Comparison of ENCODE assay signal across 8 cellular contexts in the genomic region with DNA sequence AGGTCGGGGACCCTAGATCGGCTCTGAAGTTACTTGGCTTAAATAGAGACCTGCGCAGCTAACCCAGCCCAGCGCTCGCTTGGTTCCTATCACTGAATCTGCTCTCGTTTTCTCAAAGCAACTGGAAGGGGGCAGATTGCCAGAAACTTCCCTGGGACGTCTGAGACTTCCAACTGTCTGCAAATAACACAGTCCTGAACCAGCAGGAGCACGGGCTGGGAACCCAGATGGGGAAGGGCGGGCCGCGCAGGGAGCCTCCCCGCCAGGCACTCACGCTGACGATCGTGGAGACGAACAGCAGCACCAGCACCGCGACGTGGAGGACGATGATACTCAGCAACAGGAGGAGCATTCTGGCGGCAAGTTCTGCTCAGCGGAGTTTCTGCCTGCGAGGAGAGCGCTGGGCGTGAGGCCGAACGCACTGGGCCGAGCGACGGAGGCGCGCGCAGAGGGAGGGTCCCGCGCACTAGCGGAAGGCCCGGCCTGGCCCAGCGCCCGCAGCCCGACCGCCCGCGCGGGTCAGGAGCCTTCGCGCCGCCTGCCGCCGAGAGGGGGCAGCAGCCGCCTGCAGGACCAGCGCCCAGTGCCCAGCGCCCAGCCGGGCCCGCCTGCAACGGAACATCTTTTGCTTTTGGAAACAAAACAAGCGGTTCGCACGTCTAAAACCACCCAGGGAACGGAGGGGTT. TPM values are rescaled to one million over a fixed set of nuclear protein-coding genes. Genes with fewer than 3 reads are reported as not detected.
DNase-seq lines count a peak whose midpoint lies in the region; ATAC-seq and TF ChIP-seq lines count a peak whose summit lies in the region.

No MANE protein-coding gene starts in this region.

- H3K27ac Mint-ChIP-seq in activated naive CD4-positive, alpha-beta T cell treated with anti-CD3 and anti-CD28 coated beads, Interleukin-2, amount 50 U/mL, for 24 hours: no peak overlapping the region
- peak overlapping the region; percentile 37 for H3K27ac Mint-ChIP-seq in neural progenitor cell

- no peak for TF ChIP-seq POLR2A in testis (IDR thresholded peaks at IDR 0.05)

- H3K4me3 Mint-ChIP-seq in activated naive CD4-positive, alpha-beta T cell treated with anti-CD3 and anti-CD28 coated beads, Interleukin-2, amount 50 U/mL, for 24 hours: peak overlapping the region; percentile 83
- H3K4me3 Mint-ChIP-seq in neural progenitor cell: peak overlapping the region; percentile 92

- H3K9ac ChIP-seq in neural progenitor cell: no peak overlapping the region

- DNase-seq in ELR (ENCODE audit: low read depth): peak; percentile 86
- peak; percentile 87 for DNase-seq in RKO (ENCODE audit: low spot score)
- DNase-seq in germinal center (ENCODE audit: low spot score): peak; percentile 53
- peak; percentile 91 for DNase-seq in neural progenitor cell (ENCODE audit: low spot score)
- peak; percentile 88 for DNase-seq in testis

- H3K4me1 Mint-ChIP-seq in activated naive CD4-positive, alpha-beta T cell treated with anti-CD3 and anti-CD28 coated beads, Interleukin-2, amount 50 U/mL, for 24 hours: peaks cover 24% of the 10 kb centered on the region
- H3K4me1 Mint-ChIP-seq in neural progenitor cell: peaks cover 29% of the 10 kb centered on the region

- intact Hi-C loops in testis (cut with DNase I; ENCODE audit: low total_unique reads): no loop called here

- ATAC-seq in HG03108 (IDR thresholded peaks at IDR 0.05; ENCODE audit: unreplicated experiment) (peak; percentile 67), GM21786 (IDR thresholded peaks at IDR 0.05; ENCODE audit: unreplicated experiment) (no peak)

- 0 to 1% methylated on average over 7 to 43 of the region's 59 CpGs for WGBS in testis, 2 donors

- no peaks in the 10 kb centered on the region for H3K36me3 ChIP-seq in neural progenitor cell
- no peaks in the 10 kb centered on the region for H3K36me3 ChIP-seq in testis (ENCODE audit: low read depth, missing control alignments)

- peak overlapping the region; percentile 98 for H2AFZ ChIP-seq in neural progenitor cell (replicated peaks)

- H3F3A ChIP-seq in neural progenitor cell (ENCODE audit: low read depth): peaks cover 30% of the 10 kb centered on the region

- H3K4me2 ChIP-seq in neural progenitor cell: peak overlapping the region; percentile 80

- peaks cover 87% of the 10 kb centered on the region for H3K27me3 ChIP-seq in neural progenitor cell
- H3K27me3 ChIP-seq in testis: no peaks in the 10 kb centered on the region

- H3K27me3 Mint-ChIP-seq in activated naive CD4-positive, alpha-beta T cell treated with anti-CD3 and anti-CD28 coated beads, Interleukin-2, amount 50 U/mL, for 24 hours: peaks cover 43% of the 10 kb centered on the region
- H3K27me3 Mint-ChIP-seq in neural progenitor cell (ENCODE audit: insufficient read depth, low read depth): peaks cover 34% of the 10 kb centered on the region

- no peak overlapping the region for H3K27ac ChIP-seq in neural progenitor cell
- peak overlapping the region; percentile 88 to 93 for H3K27ac ChIP-seq in testis

- H3K4me3 ChIP-seq in neural progenitor cell (peak overlapping the region; percentile 57), testis (peak overlapping the region; percentile 70 to 80)

- H3K4me1 ChIP-seq in neural progenitor cell: peaks cover 8% of the 10 kb centered on the region
- peaks cover 34% of the 10 kb centered on the region for H3K4me1 ChIP-seq in testis

- H3K9me3 ChIP-seq in neural progenitor cell (ENCODE audit: low read depth) (no peaks in the 10 kb centered on the region), testis (no peaks in the 10 kb centered on the region)

- TF ChIP-seq CTCF in neural progenitor cell (IDR thresholded peaks at IDR 0.05) (peak; percentile 75), testis (IDR thresholded peaks at IDR 0.05) (peak; percentile 80 to 92 (median 91))

- no peaks in the 10 kb centered on the region for H3K9me3 Mint-ChIP-seq in activated naive CD4-positive, alpha-beta T cell treated with anti-CD3 and anti-CD28 coated beads, Interleukin-2, amount 50 U/mL, for 24 hours
- peaks cover 2% of the 10 kb centered on the region for H3K9me3 Mint-ChIP-seq in neural progenitor cell

- no peaks in the 10 kb centered on the region for H3K79me2 ChIP-seq in neural progenitor cell (ENCODE audit: low read depth)

- H3K36me3 Mint-ChIP-seq in activated naive CD4-positive, alpha-beta T cell treated with anti-CD3 and anti-CD28 coated beads, Interleukin-2, amount 50 U/mL, for 24 hours: no peaks in the 10 kb centered on the region
- peaks cover 4% of the 10 kb centered on the region for H3K36me3 Mint-ChIP-seq in neural progenitor cell

- peaks cover 3% of the 10 kb centered on the region for H4K20me1 ChIP-seq in neural progenitor cell (ENCODE audit: low read depth)

RNA-seq across cellular contexts. Expression of a gene that starts 4.6 kb away (rescaled TPM):
- 4.3 and 6.5 TPM in 2 replicates for total RNA-seq in neural progenitor cell (ENCODE audit: low replicate concordance)
- total RNA-seq in testis: 10 to 100 TPM; 31.1 to 49.2 TPM
- polyA plus RNA-seq in testis (ENCODE audit: insufficient read depth, low read depth, low replicate concordance): 70.0 TPM
